17 cellular contexts compared by ENCODE assay signal in genomic region chr7:94149776-94150545, GRCh38.
A peak's percentile ranks its signal among the peaks of the same experiment; 100 is the strongest.
DNase-seq lines count a peak whose midpoint lies in the region; ATAC-seq, FAIRE-seq and TF ChIP-seq lines count a peak whose summit lies in the region.
"Had no signal": no experiment of that assay in that cellular context is flagged by ENCODE, and none has a peak within 500 bp of the region (broad histone marks: within the 10 kb centered on the region; RNA-seq: fewer than 3 reads in every experiment).

No MANE protein-coding gene starts in this region.

- peak; percentile 33 for FAIRE-seq in endothelial cell of umbilical vein (lab: Jason Lieb, UNC)

- peak overlapping the region; percentile 70; the same call in 1 of the 2 replicates for H4K5ac ChIP-seq in IMR-90 (ENCODE audit: low read depth, low read length)

- H4K20me1 ChIP-seq in GM23248 (ENCODE audit: insufficient read depth) = no peaks in the 10 kb centered on the region
- no peaks in the 10 kb centered on the region for H4K20me1 ChIP-seq in IMR-90 (ENCODE audit: insufficient read depth, low read length)
- no peaks in the 10 kb centered on the region for H4K20me1 ChIP-seq in endothelial cell of umbilical vein (replicated peaks; ENCODE audit: control insufficient read depth, extremely low read depth, insufficient read depth, low read length)

- H3K4me2 ChIP-seq in GM23248 (ENCODE audit: unreplicated experiment) = no peak overlapping the region
- H3K4me2 ChIP-seq in IMR-90 (ENCODE audit: low read depth, low read length) = no peak overlapping the region
- H3K4me2 ChIP-seq in endothelial cell of umbilical vein (ENCODE audit: insufficient read depth, low read length) = no peak overlapping the region
- H3K4me2 ChIP-seq in neuronal stem cell (ENCODE audit: insufficient read depth, low read length, poor library complexity, severe bottlenecking) = no peak overlapping the region
- H3K4me2 ChIP-seq: PC-9 had no signal

- TF ChIP-seq RAD21 in IMR-90 (IDR thresholded peaks at IDR 0.05; ENCODE audit: low read length) = no peak

- peaks cover 25% of the 10 kb centered on the region for H3K4me1 ChIP-seq in GM23248 (ENCODE audit: insufficient read depth)
- peaks cover 13% of the 10 kb centered on the region for H3K4me1 ChIP-seq in IMR-90 (ENCODE audit: control insufficient read depth, insufficient read depth, low read length)
- H3K4me1 ChIP-seq in endothelial cell of umbilical vein (ENCODE audit: control insufficient read depth, extremely low read depth, insufficient read depth, low read length) = peaks cover 26% of the 10 kb centered on the region
- H3K4me1 ChIP-seq in neuronal stem cell (ENCODE audit: control insufficient read depth in 2 of 2, insufficient read depth in 1 of 2, low read depth in 1 of 2, low read length in 2 of 2) = peaks cover 0 to 2% of the 10 kb centered on the region in 2 donors
- H3K4me1 ChIP-seq: Caco-2 had no signal

- H2AFZ ChIP-seq in GM23248 (no peak overlapping the region), IMR-90 (replicated peaks; ENCODE audit: low read length, poor library complexity) (no peak overlapping the region), endothelial cell of umbilical vein (ENCODE audit: low read depth, low read length) (peak overlapping the region; percentile 75), neuronal stem cell (ENCODE audit: low read length) (peak overlapping the region; percentile 9)
- H2AFZ ChIP-seq: PC-9 had no signal

- H4K8ac ChIP-seq in IMR-90 (ENCODE audit: low read depth in 2 of 2, low read length in 2 of 2) (peak overlapping the region; percentile 24 to 60; a peak in 2 of 4 replicates), neuronal stem cell (ENCODE audit: low read depth, low read length) (no peak overlapping the region)

- TF ChIP-seq POLR2A in IMR-90 (IDR thresholded peaks at IDR 0.05; ENCODE audit: low read depth, low read length) (no peak), endothelial cell of umbilical vein (IDR thresholded peaks at IDR 0.05; ENCODE audit: low read depth, low read length) (no peak)

- in situ Hi-C loops in GM23248 (cut with MboI) (no loop called here), IMR-90 (cut with MboI; ENCODE audit: low sequenced_read_pairs) (no loop called here)

- peak overlapping the region; percentile 91; the same call in 2 of the 3 replicates for H2BK15ac ChIP-seq in IMR-90 (ENCODE audit: low read depth, low read length)
- no peak overlapping the region for H2BK15ac ChIP-seq in neuronal stem cell (ENCODE audit: low read length)

- H2BK12ac ChIP-seq in neuronal stem cell (ENCODE audit: low read length) = no peak overlapping the region

- intact Hi-C loops in IMR-90 (cut with micrococcal nuclease) (no loop called here), endothelial cell of umbilical vein (cut with micrococcal nuclease) (no loop called here)

- peak overlapping the region; percentile 21; the same call in 1 of the 2 replicates for H2BK20ac ChIP-seq in IMR-90 (ENCODE audit: low read depth, low read length)

- no peak for TF ChIP-seq CTCF in IMR-90 (conservative IDR thresholded peaks at IDR 0.05; ENCODE audit: low read depth, low read length)
- TF ChIP-seq CTCF in endothelial cell of umbilical vein (IDR thresholded peaks at IDR 0.05; ENCODE audit: extremely low read depth in 1 of 2, insufficient read depth in 1 of 2, low read depth in 1 of 2, low read length in 2 of 2) = no peak

- H2BK120ac ChIP-seq in IMR-90 (ENCODE audit: low read depth, low read length) (peak overlapping the region; percentile 75), neuronal stem cell (ENCODE audit: low read depth, low read length) (no peak overlapping the region)

- no peak for ATAC-seq in IMR-90 (ENCODE audit: low read depth)

- H3K18ac ChIP-seq in IMR-90 (ENCODE audit: low read depth, low read length) (peak overlapping the region; percentile 93; the same call in 1 of the 2 replicates), neuronal stem cell (ENCODE audit: low read length) (no peak overlapping the region)

- H4K91ac ChIP-seq in IMR-90 (ENCODE audit: insufficient read depth, low read depth, low read length) (no peak overlapping the region), neuronal stem cell (ENCODE audit: low read depth, low read length, poor library complexity) (no peak overlapping the region)

- peaks cover 21% of the 10 kb centered on the region for H3F3A ChIP-seq in GM23248 (ENCODE audit: insufficient read depth)

- no peak overlapping the region for H3K56ac ChIP-seq in IMR-90 (ENCODE audit: extremely low read depth, insufficient read depth, low read length)

- H3K9me2 ChIP-seq in GM23248 (ENCODE audit: insufficient read depth) = 0 out of 2 replicates have a peak, but pooled peaks cover 4% of the 10 kb centered on the region

- dilution Hi-C loops in IMR-90 (cut with HindIII; ENCODE audit: low sequenced_read_pairs, unreplicated experiment) (no loop called here), endothelial cell of umbilical vein (cut with MboI; ENCODE audit: extremely low pct_ligation_motif_present, low sequenced_read_pairs) (no loop called here)

- H3K27me3 ChIP-seq in GM23248 (replicated peaks; ENCODE audit: insufficient read depth) (no peaks in the 10 kb centered on the region), IMR-90 (ENCODE audit: control insufficient read depth, insufficient read depth, low read length) (no peaks in the 10 kb centered on the region), endothelial cell of umbilical vein (ENCODE audit: control insufficient read depth in 2 of 2, insufficient read depth in 2 of 2, low read length in 2 of 2) (no peaks in the 10 kb centered on the region), neuronal stem cell (ENCODE audit: control insufficient read depth in 3 of 3, insufficient read depth in 3 of 3, low read depth in 1 of 3, low read length in 3 of 3) (no peaks in the 10 kb centered on the region)
- H3K27me3 ChIP-seq: MG63 had no signal

- H3K36me3 ChIP-seq in GM23248 (ENCODE audit: low read depth) (no peaks in the 10 kb centered on the region), IMR-90 (ENCODE audit: control insufficient read depth, insufficient read depth, low read length) (no peaks in the 10 kb centered on the region), endothelial cell of umbilical vein (ENCODE audit: control insufficient read depth in 2 of 2, extremely low read depth in 1 of 2, insufficient read depth in 2 of 2, low read length in 2 of 2) (no peaks in the 10 kb centered on the region), neuronal stem cell (replicated peaks in 1 of 2; ENCODE audit: control insufficient read depth in 2 of 2, insufficient read depth in 2 of 2, low read length in 2 of 2) (no peaks in the 10 kb centered on the region)
- H3K36me3 ChIP-seq: MG63 had no signal

- H3K4ac ChIP-seq in IMR-90 (ENCODE audit: low read depth, low read length) = peak overlapping the region; percentile 46; the same call in 1 of the 2 replicates
- no peak overlapping the region for H3K4ac ChIP-seq in neuronal stem cell (ENCODE audit: low read length)

- H3K79me1 ChIP-seq in IMR-90 (ENCODE audit: low read depth in 1 of 2, low read length in 2 of 2) = no peaks in the 10 kb centered on the region
- no peaks in the 10 kb centered on the region for H3K79me1 ChIP-seq in neuronal stem cell (ENCODE audit: low read depth, low read length)

- POLR2A ChIA-PET in IMR-90 (lab: Charles Lee; ENCODE audit: unreplicated experiment) = no interaction called here
- POLR2A ChIA-PET in endothelial cell of umbilical vein (lab: Charles Lee) = no interaction called here

- CTCF ChIA-PET in IMR-90 (lab: Yijun Ruan, JAX) (no interaction called here), endothelial cell of umbilical vein (lab: Charles Lee) (interaction anchor here (1.5 kb wide), 1 partner anchor 9 kb away, joined by 4 read pairs; no protein-coding TSS in a partner anchor)

- H3K79me2 ChIP-seq in GM23248 (ENCODE audit: insufficient read depth) (no peaks in the 10 kb centered on the region), endothelial cell of umbilical vein (ENCODE audit: control insufficient read depth, insufficient read depth, low read length) (no peaks in the 10 kb centered on the region)

- 80 to 84% methylated on average over 5 of the region's 5 CpGs for WGBS in GM23248 (ENCODE audit: low coverage in 1 of 2, low lambda C conversion rate in 2 of 2, missing lambda C conversion rate in 2 of 2), 2 experiments
- 100% methylated on average over 1 of the region's 5 CpGs; no CpG with 5 or more reads in 1 of the 2 experiments for whole genome bisulfite sequencing in IMR-90 (ENCODE audit: extremely low coverage in 2 of 2, insufficient read length in 1 of 2), 2 experiments
- no CpG with 5 or more reads among the region's 5 CpGs for WGBS in neuronal stem cell (ENCODE audit: extremely low coverage in 2 of 2, insufficient read length in 2 of 2, insufficient replicate concordance in 1 of 2), 2 donors

- DNase-seq in GM23248 (peak; percentile 39), IMR-90 (peak; percentile 25), endothelial cell of umbilical vein (ENCODE audit: low read depth, low spot score) (peak; percentile 35), neuronal stem cell (ENCODE audit: low spot score) (no peak), islet precursor cell (no peak), SKM-1 (lab: John Stamatoyannopoulos, UW; ENCODE audit: unreplicated experiment) (no peak)
- DNase-seq in stimulated activated CD4-positive, alpha-beta T cell treated with anti-CD3 and anti-CD28 coated beads, Interleukin-4, amount 100 ng/mL, for 4 hours = no peak
- DNase-seq: Caco-2; CD4-positive, CD25-positive, alpha-beta regulatory T cell; DMS153; GOT3; MG63; NCI-H1092 treated with DMSO at 0.1 percent for 48 hours; NCI-H187; NCI-H446 treated with DMSO at 0.1 percent for 48 hours; PC-9 had no signal

- H2AK5ac ChIP-seq in IMR-90 (ENCODE audit: low read depth, low read length) (peak overlapping the region; percentile 91), neuronal stem cell (ENCODE audit: low read depth, low read length) (no peak overlapping the region)

- 0 out of 2 replicates have a peak overlapping the region, but pooled peaks have one; percentile 31 for H3K23ac ChIP-seq in IMR-90 (ENCODE audit: low read depth, low read length)
- H3K23ac ChIP-seq in neuronal stem cell (ENCODE audit: low read depth, low read length, poor library complexity) = no peak overlapping the region

- H2AK9ac ChIP-seq in IMR-90 (replicated peaks; ENCODE audit: low read depth, low read length, poor library complexity) = no peak overlapping the region

- H3K9ac ChIP-seq in GM23248 = no peak overlapping the region
- H3K9ac ChIP-seq in IMR-90 (ENCODE audit: low read depth, low read length) = no peak overlapping the region
- H3K9ac ChIP-seq in endothelial cell of umbilical vein (replicated peaks; ENCODE audit: extremely low read depth, insufficient read depth, low read length) = no peak overlapping the region
- H3K9ac ChIP-seq in neuronal stem cell (ENCODE audit: low read depth, low read length, poor library complexity) = no peak overlapping the region

- peak overlapping the region; percentile 60 for H2BK5ac ChIP-seq in IMR-90 (ENCODE audit: low read depth, low read length, poor library complexity, severe bottlenecking)
- no peak overlapping the region for H2BK5ac ChIP-seq in neuronal stem cell (ENCODE audit: low read length)

- H3K4me3 ChIP-seq in GM23248 (no peak overlapping the region), IMR-90 (ENCODE audit: insufficient read depth, low read depth, low read length) (no peak overlapping the region), endothelial cell of umbilical vein (replicated peaks in 1 of 3; ENCODE audit: insufficient read depth in 1 of 3, low read depth in 1 of 3, low read length in 3 of 3) (no peak overlapping the region), neuronal stem cell (ENCODE audit: low read length in 2 of 2) (no peak overlapping the region)
- H3K4me3 ChIP-seq: MG63, PC-9, SK-N-MC had no signal

- peak overlapping the region; percentile 83 for H3K14ac ChIP-seq in IMR-90 (replicated peaks; ENCODE audit: low read depth, low read length)
- H3K14ac ChIP-seq in neuronal stem cell (ENCODE audit: low read length) = no peak overlapping the region

- H3K9me3 ChIP-seq in GM23248 (ENCODE audit: low read depth) (no peaks in the 10 kb centered on the region), IMR-90 (ENCODE audit: control insufficient read depth, insufficient read depth, low read length) (no peaks in the 10 kb centered on the region), endothelial cell of umbilical vein (replicated peaks; ENCODE audit: control insufficient read depth, insufficient read depth, low read length) (no peaks in the 10 kb centered on the region), neuronal stem cell (replicated peaks in 1 of 2; ENCODE audit: control insufficient read depth in 2 of 2, insufficient read depth in 1 of 2, low read depth in 1 of 2, low read length in 2 of 2) (peaks cover 0 to 2% of the 10 kb centered on the region in 2 donors)
- H3K9me3 ChIP-seq: Caco-2, MG63 had no signal

- peaks cover 6% of the 10 kb centered on the region for H3K9me1 ChIP-seq in IMR-90 (ENCODE audit: insufficient read depth, low read length)
- H3K9me1 ChIP-seq in endothelial cell of umbilical vein (replicated peaks; ENCODE audit: control insufficient read depth, extremely low read depth, insufficient read depth, low read length) = no peaks in the 10 kb centered on the region

- no peak overlapping the region for H3K27ac ChIP-seq in GM23248
- no peak overlapping the region for H3K27ac ChIP-seq in IMR-90 (ENCODE audit: insufficient read depth, low read length)
- H3K27ac ChIP-seq in endothelial cell of umbilical vein (ENCODE audit: insufficient read depth, low read depth, low read length) = no peak overlapping the region
- no peak overlapping the region for H3K27ac ChIP-seq in neuronal stem cell (replicated peaks; ENCODE audit: low read length)
- H3K27ac ChIP-seq: PC-9, SK-N-MC had no signal

- BruUV-seq in IMR-90 (replicated peaks; lab: Mats Ljungman, UMichigan) (no TSS peak), endothelial cell of umbilical vein (replicated peaks; lab: Mats Ljungman, UMichigan) (TSS peak; percentile 81)

Comparison
In these comparisons a context has a peak if more than half of its experiments do, and no peak if none do; other contexts are left out.
1. DNase-seq: peak in GM23248 (single experiment), IMR-90 (single experiment) and endothelial cell of umbilical vein (single experiment); none in neuronal stem cell (single experiment), stimulated activated CD4-positive, alpha-beta T cell treated with anti-CD3 and anti-CD28 coated beads, Interleukin-4, amount 100 ng/mL, for 4 hours (0 of 2), islet precursor cell (single experiment) and SKM-1 (single experiment).
2. H2AFZ ChIP-seq: peak in endothelial cell of umbilical vein (single experiment) and neuronal stem cell (single experiment); none in GM23248 (single experiment) and IMR-90 (single experiment).